ENCODE assay signal across 9 cellular contexts in genomic region chr15:67146875-67147381, GRCh38.
DNase-seq lines count a peak whose midpoint lies in the region; ATAC-seq and TF ChIP-seq lines count a peak whose summit lies in the region.
"Had no signal": no experiment of that assay in that cellular context is flagged by ENCODE, and none has a peak within 500 bp of the region (broad histone marks: within the 10 kb centered on the region; RNA-seq: fewer than 3 reads in every experiment).

No MANE protein-coding gene starts in this region.

- TF ChIP-seq CTCF in fibroblast of the aortic adventitia (IDR thresholded peaks at IDR 0.05; ENCODE audit: insufficient read depth, low read length) (no peak), parathyroid adenoma (IDR thresholded peaks at IDR 0.05) (no peak)

- no peak for ATAC-seq in activated CD8-positive, alpha-beta memory T cell treated with anti-CD3 and anti-CD28 coated beads, Interleukin-2, amount 10 ng/mL, durations not matched to agents 7 days and 5 days

- H3K9me3 ChIP-seq in HUES64 (ENCODE audit: insufficient read depth, low read depth, low read length) (no peaks in the 10 kb centered on the region), parathyroid adenoma (ENCODE audit: control insufficient read depth, low read length) (no peaks in the 10 kb centered on the region)

- H3K9me3 Mint-ChIP-seq in activated CD4-positive, alpha-beta T cell treated with anti-CD3 and anti-CD28 coated beads, Interleukin-2, amount 10 ng/mL, durations not matched to agents 7 days and 5 days, result no peaks in the 10 kb centered on the region
- H3K9me3 Mint-ChIP-seq in activated CD8-positive, alpha-beta memory T cell treated with anti-CD3 and anti-CD28 coated beads, Interleukin-2, amount 10 ng/mL, durations not matched to agents 7 days and 5 days (ENCODE audit: low read depth), result no peaks in the 10 kb centered on the region

- H3K27ac ChIP-seq in HUES64 (ENCODE audit: low read depth, low read length) (peak overlapping the region; percentile 29), parathyroid adenoma (peak overlapping the region; percentile 44)

- H2AFZ ChIP-seq in parathyroid adenoma, result no peak overlapping the region

- no peaks in the 10 kb centered on the region for H3K27me3 Mint-ChIP-seq in activated CD4-positive, alpha-beta T cell treated with anti-CD3 and anti-CD28 coated beads, Interleukin-2, amount 10 ng/mL, durations not matched to agents 7 days and 5 days
- H3K27me3 Mint-ChIP-seq in activated CD8-positive, alpha-beta memory T cell treated with anti-CD3 and anti-CD28 coated beads, Interleukin-2, amount 10 ng/mL, durations not matched to agents 7 days and 5 days, result no peaks in the 10 kb centered on the region

- peaks cover 3% of the 10 kb centered on the region for H3K79me2 ChIP-seq in parathyroid adenoma

- CTCF ChIA-PET in activated CD4-positive, alpha-beta T cell treated with anti-CD3 and anti-CD28 coated beads, Interleukin-2, amount 10 ng/mL, durations not matched to agents 7 days and 5 days (lab: Charles Lee), result interaction anchor here (0.6 to 1.8 kb wide), 4 partner anchors 11 to 54 kb away, joined by 3 to 6 read pairs (median 4); no protein-coding TSS in a partner anchor
- CTCF ChIA-PET in activated CD8-positive, alpha-beta memory T cell treated with anti-CD3 and anti-CD28 coated beads, Interleukin-2, amount 10 ng/mL, durations not matched to agents 7 days and 5 days (lab: Charles Lee), result interaction anchor here (1.4 kb wide), 1 partner anchor 23 kb away, joined by 3 read pairs; no protein-coding TSS in a partner anchor

- peak; percentile 28 for DNase-seq in activated CD4-positive, alpha-beta T cell treated with anti-CD3 and anti-CD28 coated beads, Interleukin-2, amount 10 ng/mL, durations not matched to agents 7 days and 5 days
- DNase-seq in fibroblast of the aortic adventitia (ENCODE audit: low read depth) (peak; percentile 94), globus pallidus (ENCODE audit: low spot score) (no peak), NCI-H2029 (lab: John Stamatoyannopoulos, UW) (no peak), NCI-H2196 (lab: John Stamatoyannopoulos, UW; ENCODE audit: unreplicated experiment) (no peak)
- no peak for DNase-seq in activated CD8-positive, alpha-beta memory T cell treated with anti-CD3 and anti-CD28 coated beads, Interleukin-2, amount 10 ng/mL, durations not matched to agents 7 days and 5 days

- H3K27ac Mint-ChIP-seq in activated CD4-positive, alpha-beta T cell treated with anti-CD3 and anti-CD28 coated beads, Interleukin-2, amount 10 ng/mL, durations not matched to agents 7 days and 5 days, result peak overlapping the region; percentile 76
- no peak overlapping the region for H3K27ac Mint-ChIP-seq in activated CD8-positive, alpha-beta memory T cell treated with anti-CD3 and anti-CD28 coated beads, Interleukin-2, amount 10 ng/mL, durations not matched to agents 7 days and 5 days

- H3K9ac ChIP-seq in HUES64 (ENCODE audit: low read depth, low read length) (no peak overlapping the region), parathyroid adenoma (no peak overlapping the region)

- H3K36me3 ChIP-seq in HUES64 (ENCODE audit: insufficient read depth, low read length), result no peaks in the 10 kb centered on the region
- H3K36me3 ChIP-seq in parathyroid adenoma (ENCODE audit: control insufficient read depth, insufficient read depth, low read length), result no peaks in the 10 kb centered on the region

- H3K27me3 ChIP-seq in HUES64 (ENCODE audit: insufficient read depth, low read length), result no peaks in the 10 kb centered on the region; the same call in 1 of the 2 replicates
- H3K27me3 ChIP-seq in parathyroid adenoma (ENCODE audit: control insufficient read depth, insufficient read depth, low read length), result no peaks in the 10 kb centered on the region

- 32% methylated on average over 9 of the region's 10 CpGs for WGBS in HUES64

- peaks cover 88% of the 10 kb centered on the region for H3K4me1 Mint-ChIP-seq in activated CD4-positive, alpha-beta T cell treated with anti-CD3 and anti-CD28 coated beads, Interleukin-2, amount 10 ng/mL, durations not matched to agents 7 days and 5 days
- H3K4me1 Mint-ChIP-seq in activated CD8-positive, alpha-beta memory T cell treated with anti-CD3 and anti-CD28 coated beads, Interleukin-2, amount 10 ng/mL, durations not matched to agents 7 days and 5 days, result peaks cover 83% of the 10 kb centered on the region

- POLR2A ChIA-PET in activated CD4-positive, alpha-beta T cell treated with anti-CD3 and anti-CD28 coated beads, Interleukin-2, amount 10 ng/mL, durations not matched to agents 7 days and 5 days (lab: Charles Lee), result no interaction called here

- H3K4me2 ChIP-seq in parathyroid adenoma (ENCODE audit: low read length), result no peak overlapping the region

- peaks cover 83% of the 10 kb centered on the region for H3K4me1 ChIP-seq in HUES64 (ENCODE audit: insufficient read depth, low read length)
- H3K4me1 ChIP-seq in parathyroid adenoma, result peaks cover 2% of the 10 kb centered on the region

- no peak overlapping the region for H3K4me3 ChIP-seq in HUES64 (ENCODE audit: low read length)
- H3K4me3 ChIP-seq in fibroblast of the aortic adventitia (ENCODE audit: low read depth, low read length), result no peak overlapping the region
- H3K4me3 ChIP-seq in parathyroid adenoma (ENCODE audit: low read depth, low read length), result no peak overlapping the region
- H3K4me3 ChIP-seq: SK-N-MC had no signal

- peaks cover 25% of the 10 kb centered on the region for H3K36me3 Mint-ChIP-seq in activated CD4-positive, alpha-beta T cell treated with anti-CD3 and anti-CD28 coated beads, Interleukin-2, amount 10 ng/mL, durations not matched to agents 7 days and 5 days (ENCODE audit: low read depth)
- peaks cover 5% of the 10 kb centered on the region for H3K36me3 Mint-ChIP-seq in activated CD8-positive, alpha-beta memory T cell treated with anti-CD3 and anti-CD28 coated beads, Interleukin-2, amount 10 ng/mL, durations not matched to agents 7 days and 5 days

- no peak overlapping the region for H3K4me3 Mint-ChIP-seq in activated CD4-positive, alpha-beta T cell treated with anti-CD3 and anti-CD28 coated beads, Interleukin-2, amount 10 ng/mL, durations not matched to agents 7 days and 5 days
- H3K4me3 Mint-ChIP-seq in activated CD8-positive, alpha-beta memory T cell treated with anti-CD3 and anti-CD28 coated beads, Interleukin-2, amount 10 ng/mL, durations not matched to agents 7 days and 5 days, result no peak overlapping the region

Comparison
In these comparisons a context has a peak if more than half of its experiments do, and no peak if none do; other contexts are left out.
1. DNase-seq: peak in activated CD4-positive, alpha-beta T cell treated with anti-CD3 and anti-CD28 coated beads, Interleukin-2, amount 10 ng/mL, durations not matched to agents 7 days and 5 days (single experiment) and fibroblast of the aortic adventitia (single experiment); none in globus pallidus (single experiment), NCI-H2029 (single experiment), activated CD8-positive, alpha-beta memory T cell treated with anti-CD3 and anti-CD28 coated beads, Interleukin-2, amount 10 ng/mL, durations not matched to agents 7 days and 5 days (single experiment) and NCI-H2196 (single experiment).